Comparison of ENCODE assay signal across 8 cellular contexts in the genomic region with DNA sequence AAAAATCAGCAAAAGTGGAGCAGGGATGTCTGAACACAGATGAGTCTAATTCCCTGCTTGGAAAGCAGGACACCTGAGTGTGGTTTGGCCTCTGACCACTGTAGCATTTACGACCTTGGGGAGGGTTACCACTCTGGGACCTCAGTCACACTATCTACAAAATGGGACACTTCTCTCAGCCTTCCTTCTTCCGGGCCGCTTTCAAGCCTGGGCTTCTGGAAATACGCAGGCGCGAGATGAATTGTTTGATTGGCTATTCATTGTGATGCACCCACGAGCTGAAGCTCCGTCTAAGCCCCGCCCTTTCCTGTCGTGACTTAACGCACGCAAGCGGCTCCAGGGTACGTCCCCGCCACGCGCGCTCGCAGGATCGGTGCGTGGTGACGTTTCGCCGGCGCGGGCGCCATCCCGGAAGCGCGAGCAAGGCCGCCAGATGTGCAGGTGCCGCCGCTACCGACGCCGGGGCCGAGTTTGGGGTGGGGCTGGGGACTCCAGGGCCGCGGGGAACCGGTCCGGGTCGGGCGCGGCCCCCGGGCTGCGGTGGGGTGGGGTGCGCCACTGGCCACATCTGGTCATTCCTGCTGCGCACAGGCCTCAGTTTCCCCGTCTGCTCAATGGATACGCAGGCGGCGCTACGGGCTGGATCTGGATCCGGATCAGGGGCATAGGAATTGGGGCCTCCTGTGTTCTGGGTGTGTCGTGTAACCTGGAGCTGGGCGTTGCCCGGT. TPM values are rescaled to one million over a fixed set of nuclear protein-coding genes. Genes with fewer than 3 reads are reported as not detected.
A peak's percentile ranks its signal among the peaks of the same experiment; 100 is the strongest.
DNase-seq lines count a peak whose midpoint lies in the region; ATAC-seq, FAIRE-seq and TF ChIP-seq lines count a peak whose summit lies in the region.

A gene with protein sequence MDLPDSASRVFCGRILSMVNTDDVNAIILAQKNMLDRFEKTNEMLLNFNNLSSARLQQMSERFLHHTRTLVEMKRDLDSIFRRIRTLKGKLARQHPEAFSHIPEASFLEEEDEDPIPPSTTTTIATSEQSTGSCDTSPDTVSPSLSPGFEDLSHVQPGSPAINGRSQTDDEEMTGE (plus strand): TSS at position 397 of the 728 bp plus-strand sequence. CDS start 4,187 bp downstream, outside the sequence.

- H3K27me3 ChIP-seq in pancreas (no peaks in the 10 kb centered on the region), tibial artery (no peaks in the 10 kb centered on the region)

- H3K4me3 ChIP-seq in pancreas (peak within 1 kb of the TSS; percentile 70 to 96 (median 90)), tibial artery (peak within 1 kb of the TSS; percentile 86 to 88)

- peak; percentile 90 for TF ChIP-seq POLR2A in GM10847 (IDR thresholded peaks at IDR 0.05; ENCODE audit: extremely low read depth, insufficient read length)

- peak; percentile 76 for FAIRE-seq in pancreas (lab: Jason Lieb, UNC)

- 0 to 1% methylated on average over 54 to 57 of the region's 57 CpGs for WGBS in pancreas, 2 donors

- no peaks in the 10 kb centered on the region for H3K9me3 ChIP-seq in pancreas
- H3K9me3 ChIP-seq in tibial artery = no peaks in the 10 kb centered on the region

- peak; percentile 96 for ATAC-seq in HG02678 (IDR thresholded peaks at IDR 0.05; ENCODE audit: unreplicated experiment)
- peak; percentile 99 for ATAC-seq in Right ventricle myocardium superior (ENCODE audit: poor library complexity)
- ATAC-seq in pancreas = peak; percentile 98 to 99 (median 98)

- no peak for TF ChIP-seq CTCF in pancreas (IDR thresholded peaks at IDR 0.05)
- TF ChIP-seq CTCF in tibial artery (IDR thresholded peaks at IDR 0.05) = no peak

- H3K4me1 ChIP-seq in pancreas (peaks cover 0 to 9% (median 6%) of the 10 kb centered on the region in 3 donors), tibial artery (peaks cover 0 to 44% (median 22%) of the 10 kb centered on the region in 4 donors)

- peak; percentile 93 to 98 (median 93) for DNase-seq in NCI-H1417 (lab: John Stamatoyannopoulos, UW)
- DNase-seq in SW 1271 (lab: John Stamatoyannopoulos, UW) = peak; percentile 94 to 98
- DNase-seq in activated naive CD8-positive, alpha-beta T cell treated with anti-CD3 and anti-CD28 coated beads, Interleukin-2, amount 50 U/mL, for 16 hours (ENCODE audit: low read depth, low spot score) = peak; percentile 97
- peak; percentile 99 for DNase-seq in Right ventricle myocardium superior
- peak; percentile 93 to 98 (median 98) for DNase-seq in pancreas
- DNase-seq in tibial artery = peak; percentile 98 to 99

- H3K36me3 ChIP-seq in pancreas (no peaks in the 10 kb centered on the region), tibial artery (peaks cover 0 to 6% (median 0%) of the 10 kb centered on the region in 3 donors)

- peak within 1 kb of the TSS; percentile 84 to 94 (median 87) for H3K27ac ChIP-seq in pancreas
- H3K27ac ChIP-seq in tibial artery = peak within 1 kb of the TSS; percentile 95 to 96

- intact Hi-C loops in Right ventricle myocardium superior (cut with DNase I) = no loop called here
- intact Hi-C loops in pancreas (cut with DNase I) = no loop called here
- intact Hi-C loops in tibial artery (cut with DNase I; ENCODE audit: low total_unique reads) = no loop called here

RNA-seq across cellular contexts. Expression of the gene that starts here (rescaled TPM):
- total RNA-seq in Right ventricle myocardium superior (44.4 TPM), pancreas (10 to 100 TPM; 33.4 to 46.2 (median 41.9) TPM)
- 10 to 100 TPM; 48.7 to 66.9 TPM for polyA plus RNA-seq in pancreas

Comparison
In these comparisons a context has a peak if more than half of its experiments do, and no peak if none do; other contexts are left out.
1. Peak in every context shown above with its lines: DNase-seq, ATAC-seq, H3K4me3 ChIP-seq and H3K27ac ChIP-seq.